ENCODE assay signal across 23 cellular contexts in genomic region chrX:31653395-31653794, GRCh38.
"Had no signal": no experiment of that assay in that cellular context is flagged by ENCODE, and none has a peak within 500 bp of the region (broad histone marks: within the 10 kb centered on the region; RNA-seq: fewer than 3 reads in every experiment).

No MANE protein-coding gene starts in this region.

- ATAC-seq: left cardiac atrium; naive thymus-derived CD4-positive, alpha-beta T cell; psoas muscle; stimulated activated naive CD8-positive, alpha-beta T cell treated with anti-CD3 and anti-CD28 coated beads, Interleukin-15, amount 100 ng/mL, for 72 hours; upper lobe of right lung had no signal

- H3K4me3 ChIP-seq: hepatocyte, psoas muscle, skin epidermis, testis, tibial nerve, upper lobe of right lung, vagina had no signal

- H3K36me3 ChIP-seq: tibial nerve, upper lobe of right lung, vagina had no signal

- H2AFZ ChIP-seq: hepatocyte had no signal

- H3K27me3 Mint-ChIP-seq: naive thymus-derived CD4-positive, alpha-beta T cell; stimulated activated naive B cell treated with anti-CD40 and anti-IgM and Interleukin-4, amounts not matched to agents 10 μg/mL and 1 μg/mL and 100 μg/mL, for 72 hours; stimulated activated naive CD8-positive, alpha-beta T cell treated with anti-CD3 and anti-CD28 coated beads, Interleukin-15, amount 100 ng/mL, for 72 hours had no signal

- H3K9me3 Mint-ChIP-seq: naive thymus-derived CD4-positive, alpha-beta T cell; stimulated activated naive B cell treated with anti-CD40 and anti-IgM and Interleukin-4, amounts not matched to agents 10 μg/mL and 1 μg/mL and 100 μg/mL, for 72 hours; stimulated activated naive CD8-positive, alpha-beta T cell treated with anti-CD3 and anti-CD28 coated beads, Interleukin-15, amount 100 ng/mL, for 72 hours had no signal

- H3K9me3 ChIP-seq: psoas muscle, testis, tibial nerve, upper lobe of right lung, vagina had no signal

- FAIRE-seq: endothelial cell of umbilical vein, kidney had no signal

- H3K27me3 ChIP-seq: hepatocyte, testis, tibial nerve, upper lobe of right lung, vagina had no signal

- H3K4me1 Mint-ChIP-seq: endodermal cell; naive thymus-derived CD4-positive, alpha-beta T cell; stimulated activated naive CD8-positive, alpha-beta T cell treated with anti-CD3 and anti-CD28 coated beads, Interleukin-15, amount 100 ng/mL, for 72 hours had no signal

- H3K27ac Mint-ChIP-seq: endodermal cell; naive thymus-derived CD4-positive, alpha-beta T cell; nephron progenitor cell; stimulated activated naive B cell treated with anti-CD40 and anti-IgM and Interleukin-4, amounts not matched to agents 10 μg/mL and 1 μg/mL and 100 μg/mL, for 72 hours had no signal

- H3K27ac ChIP-seq: hepatocyte, skin epidermis, testis, upper lobe of right lung, vagina had no signal

- H3K4me3 Mint-ChIP-seq: endodermal cell; naive thymus-derived CD4-positive, alpha-beta T cell; nephron progenitor cell; stimulated activated naive B cell treated with anti-CD40 and anti-IgM and Interleukin-4, amounts not matched to agents 10 μg/mL and 1 μg/mL and 100 μg/mL, for 72 hours; stimulated activated naive CD8-positive, alpha-beta T cell treated with anti-CD3 and anti-CD28 coated beads, Interleukin-15, amount 100 ng/mL, for 72 hours had no signal

- DNase-seq: dermis blood vessel endothelial cell; effector CD4-positive, alpha-beta T cell; endodermal cell; foreskin melanocyte; head of caudate nucleus; kidney; left cardiac atrium; mesendoderm; naive thymus-derived CD4-positive, alpha-beta T cell; nephron progenitor cell; psoas muscle; retina; stimulated activated CD4-positive, alpha-beta T cell treated with anti-CD3 and anti-CD28 coated beads, Interleukin-2, amount 100 ng/mL, for 24 hours; stimulated activated CD4-positive, alpha-beta T cell treated with anti-CD3 and anti-CD28 coated beads, Interleukin-4, amount 100 ng/mL, for 4 hours; stimulated activated naive B cell treated with anti-CD40 and anti-IgM and Interleukin-4, amounts not matched to agents 10 μg/mL and 1 μg/mL and 100 μg/mL, for 72 hours; stimulated activated naive CD8-positive, alpha-beta T cell treated with anti-CD3 and anti-CD28 coated beads, Interleukin-15, amount 100 ng/mL, for 72 hours; testis; upper lobe of right lung had no signal

- H3K4me1 ChIP-seq: psoas muscle, testis, tibial nerve, upper lobe of right lung, vagina had no signal

- H3K4me2 ChIP-seq: hepatocyte had no signal

- H3K79me2 ChIP-seq: hepatocyte had no signal

- H3K36me3 Mint-ChIP-seq: naive thymus-derived CD4-positive, alpha-beta T cell; stimulated activated naive B cell treated with anti-CD40 and anti-IgM and Interleukin-4, amounts not matched to agents 10 μg/mL and 1 μg/mL and 100 μg/mL, for 72 hours had no signal
